ENCODE assay signal across 9 cellular contexts in the genomic region with DNA sequence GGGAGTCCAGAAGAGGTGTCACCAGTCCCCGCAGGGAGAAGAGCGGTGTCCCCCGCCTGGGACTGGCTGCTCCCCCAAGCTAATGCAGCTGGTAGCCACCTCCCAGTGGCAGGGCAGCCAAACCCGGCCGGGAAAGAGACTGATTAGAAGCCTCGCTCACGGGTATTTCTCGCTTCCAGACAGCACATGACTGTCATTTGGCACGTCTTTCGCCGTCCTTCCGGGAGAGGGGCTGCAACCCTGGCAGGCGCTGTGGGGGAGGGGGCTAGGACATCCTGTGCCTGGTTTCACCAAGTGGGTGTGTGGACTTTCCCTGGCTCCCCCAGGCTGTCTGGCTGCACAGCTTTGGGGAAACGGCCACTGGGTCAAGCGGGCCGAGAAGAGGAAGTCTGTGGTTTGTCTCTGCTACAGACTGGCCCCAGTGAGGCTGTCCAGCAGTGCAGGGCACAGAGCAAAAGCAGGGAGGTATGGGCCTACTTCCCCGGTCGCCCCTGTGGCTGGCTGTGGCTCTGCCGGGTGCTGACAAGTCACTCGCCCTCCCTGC. TPM values are rescaled to one million over a fixed set of nuclear protein-coding genes. Genes with fewer than 3 reads are reported as not detected.
DNase-seq lines count a peak whose midpoint lies in the region; ATAC-seq and TF ChIP-seq lines count a peak whose summit lies in the region.
"Had no signal": no experiment of that assay in that cellular context is flagged by ENCODE, and none has a peak within 500 bp of the region (broad histone marks: within the 10 kb centered on the region; RNA-seq: fewer than 3 reads in every experiment).

No MANE protein-coding gene starts in this region.

- no peaks in the 10 kb centered on the region for H3K9me3 Mint-ChIP-seq in neural crest cell

- TF ChIP-seq EP300 in esophagus muscularis mucosa (IDR thresholded peaks at IDR 0.05), result peak; percentile 75

- H3K4me2 ChIP-seq in BLaER1, result peak overlapping the region; percentile 98

- TF ChIP-seq CTCF in NB4 (IDR thresholded peaks at IDR 0.05; ENCODE audit: low read depth, low read length), result no peak
- TF ChIP-seq CTCF in esophagus muscularis mucosa (IDR thresholded peaks at IDR 0.05), result no peak
- no peak for TF ChIP-seq CTCF in neural crest cell (conservative IDR thresholded peaks at IDR 0.05)

- intact Hi-C loops in esophagus muscularis mucosa (cut with DNase I), result no loop called here

- peaks cover 14% of the 10 kb centered on the region; the same call in 1 of the 2 replicates for H3K9me3 ChIP-seq in BLaER1
- no peaks in the 10 kb centered on the region for H3K9me3 ChIP-seq in esophagus muscularis mucosa

- H4K20me1 ChIP-seq in BLaER1, result peaks cover 93% of the 10 kb centered on the region

- H3K4me3 Mint-ChIP-seq in neural crest cell, result no peak overlapping the region

- ATAC-seq in HG03520 (IDR thresholded peaks at IDR 0.05; ENCODE audit: unreplicated experiment) (no peak), HG02981 (IDR thresholded peaks at IDR 0.05; ENCODE audit: unreplicated experiment) (no peak)

- no peaks in the 10 kb centered on the region for H3K36me3 Mint-ChIP-seq in neural crest cell (ENCODE audit: low read depth)

- H3K4me1 ChIP-seq in BLaER1, result peaks cover 79% of the 10 kb centered on the region
- peaks cover 81 to 86% (median 83%) of the 10 kb centered on the region in 4 donors for H3K4me1 ChIP-seq in esophagus muscularis mucosa

- H3K27me3 Mint-ChIP-seq in neural crest cell (ENCODE audit: low read depth), result peaks cover under 1% of the 10 kb centered on the region

- peaks cover 11% of the 10 kb centered on the region for H3K4me1 Mint-ChIP-seq in neural crest cell

- no peaks in the 10 kb centered on the region for H3K27me3 ChIP-seq in BLaER1
- H3K27me3 ChIP-seq in esophagus muscularis mucosa, result no peaks in the 10 kb centered on the region

- no peak for TF ChIP-seq POLR2A in NB4 (IDR thresholded peaks at IDR 0.05; ENCODE audit: extremely low read depth, insufficient read length)
- peak; percentile 31 for TF ChIP-seq POLR2A in esophagus muscularis mucosa (IDR thresholded peaks at IDR 0.05; ENCODE audit: low read depth)

- H3K4me3 ChIP-seq in BLaER1, result peak overlapping the region; percentile 56; the same call in 1 of the 2 replicates
- no peak overlapping the region for H3K4me3 ChIP-seq in NB4 (ENCODE audit: low read depth, low read length)
- H3K4me3 ChIP-seq in esophagus muscularis mucosa, result peak overlapping the region; percentile 89 to 100 (median 100)

- peak overlapping the region; percentile 86; the same call in 1 of the 2 replicates for H3K27ac ChIP-seq in BLaER1
- peak overlapping the region; percentile 98 to 100 (median 100) for H3K27ac ChIP-seq in esophagus muscularis mucosa (replicated peaks in 1 of 4)
- H3K27ac ChIP-seq: HL-60 had no signal

- 21% methylated on average over 3 of the region's 20 CpGs for WGBS in esophagus muscularis mucosa

- H3K27ac Mint-ChIP-seq in neural crest cell (ENCODE audit: unreplicated experiment), result peak overlapping the region; percentile 35

- DNase-seq in NB4 (ENCODE audit: low read depth) (peak; percentile 88), esophagus muscularis mucosa (ENCODE audit: extremely low spot score) (peak; percentile 94), neural crest cell (ENCODE audit: low read depth, low spot score) (no peak), DMS79 treated with DMSO at 0.1 percent for 48 hours (lab: John Stamatoyannopoulos, UW) (no peak), NCI-H2227 (lab: John Stamatoyannopoulos, UW; ENCODE audit: unreplicated experiment) (no peak)

- no peak overlapping the region for H3K9ac ChIP-seq in BLaER1

- H3K36me3 ChIP-seq in BLaER1 (peaks cover 30% of the 10 kb centered on the region), esophagus muscularis mucosa (peaks cover 0 to 11% (median 5%) of the 10 kb centered on the region in 4 donors)

RNA-seq across cellular contexts. Expression of gene CD81, which starts 3.8 kb away (rescaled TPM):
- total RNA-seq in esophagus muscularis mucosa (100 to 1,000 TPM; 498 to 652 (median 582) TPM), neural crest cell (211 and 225 TPM in 2 replicates)

RNA-seq across cellular contexts. Expression of gene TSSC4, which starts 19.7 kb away (rescaled TPM):
- total RNA-seq in esophagus muscularis mucosa (10 to 100 TPM; 46.9 to 76.9 (median 70.6) TPM), neural crest cell (48.8 and 60.1 TPM in 2 replicates)

Comparison
In these comparisons a context has a peak if more than half of its experiments do, and no peak if none do; other contexts are left out.
1. DNase-seq: peak in NB4 (single experiment) and esophagus muscularis mucosa (single experiment); none in neural crest cell (single experiment), DMS79 treated with DMSO at 0.1 percent for 48 hours (single experiment) and NCI-H2227 (single experiment).